In genomic region chr20:63834545-63834880, GRCh38 we compare ENCODE assay signal across 14 cellular contexts. TPM values are rescaled to one million over a fixed set of nuclear protein-coding genes. Genes with fewer than 3 reads are reported as not detected.
DNase-seq lines count a peak whose midpoint lies in the region; ATAC-seq and TF ChIP-seq lines count a peak whose summit lies in the region.
"Had no signal": no experiment of that assay in that cellular context is flagged by ENCODE, and none has a peak within 500 bp of the region (broad histone marks: within the 10 kb centered on the region; RNA-seq: fewer than 3 reads in every experiment).

No MANE protein-coding gene starts in this region.

- no peaks in the 10 kb centered on the region for H3K9me2 ChIP-seq in PC-3 (replicated peaks; ENCODE audit: low read length)

- intact Hi-C loops in PC-3 (cut with micrococcal nuclease) (no loop called here), esophagus squamous epithelium (cut with DNase I) (no loop called here), prostate gland (cut with DNase I) (no loop called here)

- no peaks in the 10 kb centered on the region for H3F3A ChIP-seq in PC-3 (ENCODE audit: low read length, unreplicated experiment)

- no peaks in the 10 kb centered on the region for H3K36me3 ChIP-seq in BLaER1 treated with 17β-estradiol and CSF1 and Interleukin-3, amounts not matched to agents 10 nM and 100 nM
- H3K36me3 ChIP-seq in PC-3 (ENCODE audit: low read depth, low read length) (no peaks in the 10 kb centered on the region), esophagus squamous epithelium (no peaks in the 10 kb centered on the region), prostate gland (no peaks in the 10 kb centered on the region)

- H3K4me3 ChIP-seq in BLaER1 treated with 17β-estradiol and CSF1 and Interleukin-3, amounts not matched to agents 10 nM and 100 nM: no peak overlapping the region
- H3K4me3 ChIP-seq in PC-3 (ENCODE audit: low read length) (no peak overlapping the region), esophagus squamous epithelium (no peak overlapping the region), prostate gland (no peak overlapping the region)

- peaks cover 37 to 63% (median 59%) of the 10 kb centered on the region in 11 experiments for H3K27me3 ChIP-seq in BLaER1 treated with 17β-estradiol and CSF1 and Interleukin-3, amounts not matched to agents 10 nM and 100 nM
- H3K27me3 ChIP-seq in PC-3 (ENCODE audit: low read length) (no peaks in the 10 kb centered on the region), esophagus squamous epithelium (peaks cover 0 to 40% (median 0%) of the 10 kb centered on the region in 4 donors), prostate gland (replicated peaks; ENCODE audit: insufficient read depth) (no peaks in the 10 kb centered on the region)

- 58% methylated on average over 4 of the region's 7 CpGs; no CpG with 5 or more reads in 1 of the 2 donors for WGBS in esophagus squamous epithelium, 2 donors
- 84% methylated on average over 7 of the region's 7 CpGs for WGBS in prostate gland

- BruUV-seq in PC-3 (replicated peaks; lab: Mats Ljungman, UMichigan): no TSS peak

- DNase-seq in PC-3 (no peak), esophagus squamous epithelium (lab: John Stamatoyannopoulos, UW) (no peak), prostate gland (ENCODE audit: low spot score) (no peak), Ammon's horn (ENCODE audit: low spot score) (no peak), NCI-H1694 treated with DMSO at 0.1 percent for 48 hours (lab: John Stamatoyannopoulos, UW) (no peak)
- DNase-seq in effector CD4-positive, alpha-beta T cell: no peak
- DNase-seq: activated CD4-positive, alpha-beta T cell treated with anti-CD3 and anti-CD28 coated beads for 48 hours; activated T-cell treated with anti-CD3 and anti-CD28 coated beads, Interleukin-2, amount 50 U/mL, for 24 hours; T-helper 17 cell had no signal

- H2AFZ ChIP-seq in PC-3 (ENCODE audit: low read length): no peak overlapping the region

- H3K79me2 ChIP-seq in PC-3 (ENCODE audit: low read length): no peaks in the 10 kb centered on the region

- H3K27ac ChIP-seq in BLaER1 treated with 17β-estradiol and CSF1 and Interleukin-3, amounts not matched to agents 10 nM and 100 nM: no peak overlapping the region
- H3K27ac ChIP-seq in PC-3 (ENCODE audit: low read length): no peak overlapping the region
- H3K27ac ChIP-seq in esophagus squamous epithelium: peak overlapping the region; percentile 21 to 86 (median 70)
- peak overlapping the region; percentile 8 to 23 for H3K27ac ChIP-seq in prostate gland

- TF ChIP-seq POLR2A in esophagus squamous epithelium (IDR thresholded peaks at IDR 0.05) (no peak), prostate gland (IDR thresholded peaks at IDR 0.05) (no peak)

- peaks cover 51 to 70% (median 66%) of the 10 kb centered on the region in 10 experiments for H3K4me1 ChIP-seq in BLaER1 treated with 17β-estradiol and CSF1 and Interleukin-3, amounts not matched to agents 10 nM and 100 nM
- peaks cover 5% of the 10 kb centered on the region; the same call in 1 of the 2 replicates for H3K4me1 ChIP-seq in PC-3 (ENCODE audit: insufficient read depth, low read length)
- peaks cover 14 to 52% (median 24%) of the 10 kb centered on the region in 3 donors for H3K4me1 ChIP-seq in esophagus squamous epithelium
- no peaks in the 10 kb centered on the region for H3K4me1 ChIP-seq in prostate gland (replicated peaks)

- CTCF ChIA-PET in PC-3 (lab: Charles Lee): no interaction called here

- peaks cover 0 to 41% (median 22%) of the 10 kb centered on the region in 11 experiments; a peak in 17 of 22 replicates for H4K20me1 ChIP-seq in BLaER1 treated with 17β-estradiol and CSF1 and Interleukin-3, amounts not matched to agents 10 nM and 100 nM
- no peaks in the 10 kb centered on the region for H4K20me1 ChIP-seq in PC-3 (ENCODE audit: low read length)

- peak overlapping the region in 1 of 11 experiments; percentile 29; a peak in 1 of 22 replicates for H3K9ac ChIP-seq in BLaER1 treated with 17β-estradiol and CSF1 and Interleukin-3, amounts not matched to agents 10 nM and 100 nM
- H3K9ac ChIP-seq in PC-3 (ENCODE audit: low read length): no peak overlapping the region

- no peak for TF ChIP-seq CTCF in PC-3 (conservative IDR thresholded peaks at IDR 0.05; ENCODE audit: low read depth, low read length)
- TF ChIP-seq CTCF in esophagus squamous epithelium (IDR thresholded peaks at IDR 0.05): no peak
- TF ChIP-seq CTCF in prostate gland (IDR thresholded peaks at IDR 0.05): no peak

- H3K4me2 ChIP-seq in BLaER1 treated with 17β-estradiol and CSF1 and Interleukin-3, amounts not matched to agents 10 nM and 100 nM: peak overlapping the region; percentile 45 to 75 (median 57); a peak in 21 of 22 replicates
- H3K4me2 ChIP-seq in PC-3 (ENCODE audit: low read length): peak overlapping the region; percentile 38

- POLR2A ChIA-PET in PC-3 (lab: Charles Lee; ENCODE audit: unreplicated experiment): no interaction called here

- no peaks in the 10 kb centered on the region for H3K9me3 ChIP-seq in BLaER1 treated with 17β-estradiol and CSF1 and Interleukin-3, amounts not matched to agents 10 nM and 100 nM (replicated peaks in 1 of 11)
- H3K9me3 ChIP-seq in PC-3 (ENCODE audit: low read length) (no peaks in the 10 kb centered on the region), esophagus squamous epithelium (no peaks in the 10 kb centered on the region), prostate gland (no peaks in the 10 kb centered on the region)

- ATAC-seq in PC-3 (no peak), GM19328 (IDR thresholded peaks at IDR 0.05; ENCODE audit: unreplicated experiment) (no peak)
- ATAC-seq: T-helper 17 cell had no signal

RNA-seq across cellular contexts. Expression of gene ZBTB46, which starts 3.4 kb away (rescaled TPM):
- total RNA-seq in PC-3 (2014; rRNA removed): 2.8 and 7.3 TPM in 2 replicates
- 1 to 10 TPM in 3 of 4 donors, under 1 TPM in 1; 0.79 to 4.2 (median 2.0) TPM for total RNA-seq in esophagus squamous epithelium
- total RNA-seq in prostate gland: 10 to 100 TPM in 1 of 2 donors, 1 to 10 TPM in 1; 7.9 to 12.2 TPM

RNA-seq across cellular contexts. Expression of gene ABHD16B, which starts 26.8 kb away (rescaled TPM):
- total RNA-seq in PC-3 (2014; rRNA removed) (not detected in 2 replicates), esophagus squamous epithelium (not detected), prostate gland (1 to 10 TPM in 1 of 2 donors, not detected in 1; 1.6 TPM)
- total RNA-seq: aorta, glomerular endothelial cell, T-helper 17 cell, urinary bladder had no signal

RNA-seq across cellular contexts. Expression of gene TPD52L2, which starts 30.6 kb away (rescaled TPM):
- total RNA-seq in PC-3 (2014; rRNA removed) (147 and 167 TPM in 2 replicates), esophagus squamous epithelium (100 to 1,000 TPM in 3 of 4 donors, 10 to 100 TPM in 1; 97.1 to 124 (median 116) TPM), prostate gland (100 to 1,000 TPM; 105 to 127 TPM)

Comparison
In these comparisons a context has a peak if more than half of its experiments do, and no peak if none do; other contexts are left out.
1. H3K27ac ChIP-seq: peak in esophagus squamous epithelium (4 of 4) and prostate gland (2 of 2); none in BLaER1 treated with 17β-estradiol and CSF1 and Interleukin-3, amounts not matched to agents 10 nM and 100 nM (0 of 11) and PC-3 (single experiment).